Comparison of ENCODE assay signal across 16 cellular contexts in the genomic region with DNA sequence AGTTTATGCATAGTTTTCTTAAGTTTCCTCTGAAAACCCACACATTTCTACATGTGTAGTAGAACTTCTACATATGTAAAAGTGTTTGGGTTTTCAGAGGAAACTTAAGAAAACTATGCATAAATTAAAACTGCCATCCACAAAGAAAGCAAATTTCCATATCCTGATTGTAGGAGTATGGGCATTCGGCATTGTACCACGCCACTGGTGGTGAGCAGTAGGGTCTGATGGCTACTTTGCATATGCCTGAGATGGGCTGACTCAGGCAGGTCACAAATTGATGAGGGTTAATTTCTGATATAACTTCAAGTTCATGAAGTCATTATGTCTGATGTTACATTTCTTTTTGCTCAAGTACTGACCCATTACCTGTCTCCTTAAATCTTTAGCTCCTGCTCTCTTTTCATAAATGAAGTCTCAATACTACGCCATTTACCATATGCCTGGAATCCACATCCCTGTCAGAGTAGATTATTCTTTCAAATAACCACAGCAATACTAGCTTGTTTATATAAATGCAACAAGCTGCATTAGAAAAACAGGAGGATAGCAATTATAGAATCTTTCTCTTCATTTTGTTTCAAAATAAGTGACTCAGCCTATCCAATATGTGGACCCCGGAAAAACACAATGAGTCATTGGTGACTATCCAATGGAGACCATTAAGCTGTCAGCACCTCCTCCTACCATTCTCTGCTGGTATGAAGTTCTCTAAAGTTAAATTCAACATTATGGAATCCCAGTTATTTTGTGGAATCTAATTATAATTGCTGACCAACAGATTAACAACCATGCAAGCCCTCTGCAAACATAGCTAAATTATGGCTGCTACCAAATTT.
DNase-seq lines count a peak whose midpoint lies in the region; ATAC-seq, FAIRE-seq and TF ChIP-seq lines count a peak whose summit lies in the region.
"Had no signal": no experiment of that assay in that cellular context is flagged by ENCODE, and none has a peak within 500 bp of the region (broad histone marks: within the 10 kb centered on the region; RNA-seq: fewer than 3 reads in every experiment).

No MANE protein-coding gene starts in this region.

- H3K36me3 ChIP-seq in bronchial epithelial cell (ENCODE audit: control insufficient read depth, insufficient read depth, low read length), result no peaks in the 10 kb centered on the region

- FAIRE-seq in bronchial epithelial cell (lab: Jason Lieb, UNC), result no peak

- H3K27me3 ChIP-seq in bronchial epithelial cell (ENCODE audit: control insufficient read depth, insufficient read depth, low read length), result no peaks in the 10 kb centered on the region

- peak; percentile 69 for DNase-seq in AG20443 (ENCODE audit: low spot score)
- peak; percentile 80 for DNase-seq in M059J (ENCODE audit: low read depth)
- peak; percentile 81 for DNase-seq in bronchial epithelial cell (ENCODE audit: low read depth)
- DNase-seq in lung microvascular endothelial cell (ENCODE audit: low read depth in 2 of 2), result peak; percentile 43 to 52
- DNase-seq in NCI-H1092 treated with DMSO at 0.1 percent for 48 hours (lab: John Stamatoyannopoulos, UW), result no peak
- no peak for DNase-seq in NCI-H1694 treated with DMSO at 0.1 percent for 48 hours (lab: John Stamatoyannopoulos, UW)
- no peak for DNase-seq in GM19238 (ENCODE audit: insufficient read length, low spot score)
- DNase-seq: effector CD8-positive, alpha-beta T cell; GF-D8; midbrain; NCI-H1417; NCI-H510A treated with DMSO at 0.1 percent for 48 hours; psoas muscle; stimulated activated naive CD8-positive, alpha-beta T cell treated with anti-CD3 and anti-CD28 coated beads, Interleukin-15, amount 100 ng/mL, for 72 hours had no signal

- no peak overlapping the region for H3K4me3 ChIP-seq in bronchial epithelial cell (ENCODE audit: low read depth, low read length)
- H3K4me3 ChIP-seq: psoas muscle had no signal

- no peak for ATAC-seq in HG03025 (IDR thresholded peaks at IDR 0.05; ENCODE audit: low FRiP score, unreplicated experiment)
- ATAC-seq: Panc1; psoas muscle; stimulated activated naive CD8-positive, alpha-beta T cell treated with anti-CD3 and anti-CD28 coated beads, Interleukin-15, amount 100 ng/mL, for 72 hours had no signal

- no peak for TF ChIP-seq CTCF in bronchial epithelial cell (IDR thresholded peaks at IDR 0.05; ENCODE audit: insufficient read depth, low read length, severe bottlenecking)

Comparison
In these comparisons a context has a peak if more than half of its experiments do, and no peak if none do; other contexts are left out.
1. DNase-seq: peak in AG20443 (single experiment), M059J (single experiment), bronchial epithelial cell (single experiment) and lung microvascular endothelial cell (2 of 2); none in NCI-H1092 treated with DMSO at 0.1 percent for 48 hours (single experiment), NCI-H1694 treated with DMSO at 0.1 percent for 48 hours (single experiment) and GM19238 (single experiment).